In the genomic region with DNA sequence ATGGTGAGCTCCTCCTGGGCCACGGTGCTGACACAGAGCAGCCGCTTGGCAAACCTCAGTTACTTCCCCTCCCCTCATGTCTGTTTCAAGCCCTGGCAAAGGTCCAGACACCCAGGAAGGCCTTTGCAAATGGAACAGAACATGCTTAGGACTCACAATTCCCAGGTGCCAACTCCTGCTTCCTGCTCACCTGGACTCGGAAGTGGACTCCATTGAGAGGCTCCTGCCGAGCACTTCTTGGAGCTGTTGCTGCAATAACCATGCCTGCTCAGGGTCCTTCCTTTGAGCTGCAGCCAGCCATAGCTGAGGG, we compare ENCODE assay signal across 1 cellular context.
A peak's percentile ranks its signal among the peaks of the same experiment; 100 is the strongest.
TF ChIP-seq lines count a peak whose summit lies in the region.

No MANE protein-coding gene starts in this region.

TF ChIP-seq in HepG2, 621 proteins besides CTCF, POLR2A, EP300 and RAD21:
- TF ChIP-seq TOE1 (CRISPR knock-in tag; IDR thresholded peaks at IDR 0.05), result no peak
- peak; percentile 84 for TF ChIP-seq ZEB1 (IDR thresholded peaks at IDR 0.05; ENCODE audit: insufficient replicate concordance, low read depth)
- peak; percentile 32; the same call in 1 of the 2 replicates for TF ChIP-seq GATAD2A (CRISPR knock-in tag; IDR thresholded peaks at IDR 0.05)
- 0 out of 2 replicates have a peak, but pooled peaks have one; percentile 25 for TF ChIP-seq ZNF331 (CRISPR knock-in tag; IDR thresholded peaks at IDR 0.05)
- TF ChIP-seq ZFP91 (CRISPR knock-in tag; IDR thresholded peaks at IDR 0.05; ENCODE audit: borderline replicate concordance), result peak; percentile 23; the same call in 1 of the 2 replicates
- TF ChIP-seq PAXIP1 (CRISPR knock-in tag; conservative IDR thresholded peaks at IDR 0.05), result 0 out of 2 replicates have a peak, but pooled peaks have one; percentile 27
- peak; percentile 42; the same call in 1 of the 2 replicates for TF ChIP-seq ELF1 (CRISPR knock-in tag; IDR thresholded peaks at IDR 0.05)
- no peak for TF ChIP-seq FOXC1 (CRISPR knock-in tag; IDR thresholded peaks at IDR 0.05; ENCODE audit: borderline replicate concordance)
- no peak for TF ChIP-seq SOX6 (IDR thresholded peaks at IDR 0.05)
- TF ChIP-seq SOX6 (CRISPR knock-in tag; IDR thresholded peaks at IDR 0.05), result peak; percentile 30
- TF ChIP-seq HDAC1 (CRISPR knock-in tag; IDR thresholded peaks at IDR 0.05), result 0 out of 2 replicates have a peak, but pooled peaks have one; percentile 21
